ENCODE assay signal across 8 cellular contexts in genomic region chr2:178404380-178404767, GRCh38. TPM values are rescaled to one million over a fixed set of nuclear protein-coding genes. Genes with fewer than 3 reads are reported as not detected.
DNase-seq lines count a peak whose midpoint lies in the region; ATAC-seq and TF ChIP-seq lines count a peak whose summit lies in the region.

No MANE protein-coding gene starts in this region.

- peak overlapping the region; percentile 56 for H3K4me3 Mint-ChIP-seq in activated CD8-positive, alpha-beta memory T cell treated with anti-CD3 and anti-CD28 coated beads, Interleukin-2, amount 10 ng/mL, durations not matched to agents 7 days and 5 days
- H3K4me3 Mint-ChIP-seq in activated CD4-positive, alpha-beta memory T cell treated with anti-CD3 and anti-CD28 coated beads, Interleukin-2, amount 10 ng/mL, durations not matched to agents 7 days and 5 days = peak overlapping the region; percentile 48

- H3K27me3 ChIP-seq in GM23248 (replicated peaks; ENCODE audit: insufficient read depth) (no peaks in the 10 kb centered on the region), parathyroid adenoma (ENCODE audit: control insufficient read depth, insufficient read depth, low read length) (no peaks in the 10 kb centered on the region), hepatocyte (no peaks in the 10 kb centered on the region)

- H3K36me3 Mint-ChIP-seq in activated CD8-positive, alpha-beta memory T cell treated with anti-CD3 and anti-CD28 coated beads, Interleukin-2, amount 10 ng/mL, durations not matched to agents 7 days and 5 days = peaks cover 7% of the 10 kb centered on the region
- H3K36me3 Mint-ChIP-seq in activated CD4-positive, alpha-beta memory T cell treated with anti-CD3 and anti-CD28 coated beads, Interleukin-2, amount 10 ng/mL, durations not matched to agents 7 days and 5 days (ENCODE audit: low read depth) = peaks cover 4% of the 10 kb centered on the region

- TF ChIP-seq CTCF in parathyroid adenoma (IDR thresholded peaks at IDR 0.05) (no peak), hepatocyte (IDR thresholded peaks at IDR 0.05; ENCODE audit: poor library complexity) (no peak)

- peak overlapping the region; percentile 36; the same call in 1 of the 2 replicates for H3K4me3 ChIP-seq in GM23248
- H3K4me3 ChIP-seq in parathyroid adenoma (ENCODE audit: low read depth, low read length) = no peak overlapping the region
- no peak overlapping the region for H3K4me3 ChIP-seq in hepatocyte

- H3K27ac Mint-ChIP-seq in activated CD8-positive, alpha-beta memory T cell treated with anti-CD3 and anti-CD28 coated beads, Interleukin-2, amount 10 ng/mL, durations not matched to agents 7 days and 5 days = peak overlapping the region; percentile 86
- H3K27ac Mint-ChIP-seq in activated CD4-positive, alpha-beta memory T cell treated with anti-CD3 and anti-CD28 coated beads, Interleukin-2, amount 10 ng/mL, durations not matched to agents 7 days and 5 days = peak overlapping the region; percentile 93

- H3K9me2 ChIP-seq in GM23248 (ENCODE audit: insufficient read depth) = no peaks in the 10 kb centered on the region
- H3K9me2 ChIP-seq in hepatocyte (replicated peaks; ENCODE audit: insufficient read depth) = no peaks in the 10 kb centered on the region

- H3K36me3 ChIP-seq in GM23248 (ENCODE audit: low read depth) = no peaks in the 10 kb centered on the region
- H3K36me3 ChIP-seq in parathyroid adenoma (ENCODE audit: control insufficient read depth, insufficient read depth, low read length) = no peaks in the 10 kb centered on the region
- H3K36me3 ChIP-seq in hepatocyte (replicated peaks; ENCODE audit: insufficient read depth, low read depth) = no peaks in the 10 kb centered on the region

- H4K20me1 ChIP-seq in GM23248 (ENCODE audit: insufficient read depth) (no peaks in the 10 kb centered on the region), hepatocyte (ENCODE audit: insufficient read depth, poor library complexity, severe bottlenecking) (no peaks in the 10 kb centered on the region)

- H3K4me2 ChIP-seq in GM23248 (ENCODE audit: unreplicated experiment) (peak overlapping the region; percentile 45), parathyroid adenoma (ENCODE audit: low read length) (no peak overlapping the region), hepatocyte (no peak overlapping the region)

- H3K9me3 ChIP-seq in GM23248 (ENCODE audit: low read depth) = no peaks in the 10 kb centered on the region
- no peaks in the 10 kb centered on the region for H3K9me3 ChIP-seq in parathyroid adenoma (ENCODE audit: control insufficient read depth, low read length)
- H3K9me3 ChIP-seq in hepatocyte (ENCODE audit: low read depth) = no peaks in the 10 kb centered on the region

- peak; percentile 93 for DNase-seq in activated CD8-positive, alpha-beta memory T cell treated with anti-CD3 and anti-CD28 coated beads, Interleukin-2, amount 10 ng/mL, durations not matched to agents 7 days and 5 days
- DNase-seq in activated CD8-positive, alpha-beta memory T cell treated with anti-CD3 and anti-CD28 coated beads, Interleukin-2, amount 50 U/mL, for 48 hours = no peak
- peak; percentile 86 for DNase-seq in GM23248
- peak; percentile 45 for DNase-seq in KBM-7
- peak; percentile 81 for DNase-seq in activated CD4-positive, alpha-beta memory T cell treated with anti-CD3 and anti-CD28 coated beads, Interleukin-2, amount 10 ng/mL, durations not matched to agents 7 days and 5 days
- DNase-seq in Ammon's horn (ENCODE audit: low spot score) = no peak
- no peak for DNase-seq in hepatocyte (ENCODE audit: low spot score)

- no peaks in the 10 kb centered on the region for H3K9me3 Mint-ChIP-seq in activated CD8-positive, alpha-beta memory T cell treated with anti-CD3 and anti-CD28 coated beads, Interleukin-2, amount 10 ng/mL, durations not matched to agents 7 days and 5 days (ENCODE audit: low read depth)
- H3K9me3 Mint-ChIP-seq in activated CD4-positive, alpha-beta memory T cell treated with anti-CD3 and anti-CD28 coated beads, Interleukin-2, amount 10 ng/mL, durations not matched to agents 7 days and 5 days = no peaks in the 10 kb centered on the region

- H3K27ac ChIP-seq in GM23248 = no peak overlapping the region
- no peak overlapping the region for H3K27ac ChIP-seq in parathyroid adenoma
- no peak overlapping the region for H3K27ac ChIP-seq in hepatocyte

- H3K79me2 ChIP-seq in GM23248 (ENCODE audit: insufficient read depth) (no peaks in the 10 kb centered on the region), parathyroid adenoma (no peaks in the 10 kb centered on the region), hepatocyte (no peaks in the 10 kb centered on the region)

- 8 to 14% methylated on average over 4 of the region's 4 CpGs for WGBS in GM23248 (ENCODE audit: low coverage in 1 of 2, low lambda C conversion rate in 2 of 2, missing lambda C conversion rate in 2 of 2), 2 experiments
- 50% methylated on average over 4 of the region's 4 CpGs for WGBS in hepatocyte (ENCODE audit: low lambda C conversion rate, missing lambda C conversion rate)

- peaks cover 54% of the 10 kb centered on the region for H3K4me1 Mint-ChIP-seq in activated CD8-positive, alpha-beta memory T cell treated with anti-CD3 and anti-CD28 coated beads, Interleukin-2, amount 10 ng/mL, durations not matched to agents 7 days and 5 days
- H3K4me1 Mint-ChIP-seq in activated CD4-positive, alpha-beta memory T cell treated with anti-CD3 and anti-CD28 coated beads, Interleukin-2, amount 10 ng/mL, durations not matched to agents 7 days and 5 days = peaks cover 43% of the 10 kb centered on the region

- peaks cover 2% of the 10 kb centered on the region for H3K27me3 Mint-ChIP-seq in activated CD8-positive, alpha-beta memory T cell treated with anti-CD3 and anti-CD28 coated beads, Interleukin-2, amount 10 ng/mL, durations not matched to agents 7 days and 5 days
- no peaks in the 10 kb centered on the region for H3K27me3 Mint-ChIP-seq in activated CD4-positive, alpha-beta memory T cell treated with anti-CD3 and anti-CD28 coated beads, Interleukin-2, amount 10 ng/mL, durations not matched to agents 7 days and 5 days

- in situ Hi-C loops in GM23248 (cut with MboI) (no loop called here), KBM-7 (cut with MboI; ENCODE audit: low pct_unique_long_range_greater_than_20kb, low sequenced_read_pairs) (no loop called here)

- peaks cover 11% of the 10 kb centered on the region; the same call in 1 of the 2 replicates for H3F3A ChIP-seq in GM23248 (ENCODE audit: insufficient read depth)

- ATAC-seq in activated CD8-positive, alpha-beta memory T cell treated with anti-CD3 and anti-CD28 coated beads, Interleukin-2, amount 10 ng/mL, durations not matched to agents 7 days and 5 days = peak; percentile 93

- CTCF ChIA-PET in activated CD8-positive, alpha-beta memory T cell treated with anti-CD3 and anti-CD28 coated beads, Interleukin-2, amount 10 ng/mL, durations not matched to agents 7 days and 5 days (lab: Charles Lee) = interaction anchor here (1.1 to 7.9 kb wide), 3 partner anchors 9 to 47 kb away, joined by 3 to 150 read pairs (median 6); partner anchors contain the start of genes PJVK and PRKRA
- CTCF ChIA-PET in activated CD4-positive, alpha-beta memory T cell treated with anti-CD3 and anti-CD28 coated beads, Interleukin-2, amount 10 ng/mL, durations not matched to agents 7 days and 5 days (lab: Charles Lee) = interaction anchor here (0.8 to 14.6 kb wide), 6 partner anchors 9 to 267 kb away, joined by 3 to 342 read pairs (median 5); partner anchors contain the start of genes PJVK and PRKRA

- H2AFZ ChIP-seq in GM23248 (peak overlapping the region; percentile 24; the same call in 1 of the 2 replicates), parathyroid adenoma (peak overlapping the region; percentile 3), hepatocyte (no peak overlapping the region)

- H3K9ac ChIP-seq in GM23248 (no peak overlapping the region), parathyroid adenoma (no peak overlapping the region)

- POLR2A ChIA-PET in activated CD4-positive, alpha-beta memory T cell treated with anti-CD3 and anti-CD28 coated beads, Interleukin-2, amount 10 ng/mL, durations not matched to agents 7 days and 5 days (lab: Charles Lee) = interaction anchor here (0.6 to 6.0 kb wide), 4 partner anchors 10 to 126 kb away, joined by 3 to 155 read pairs (median 14); partner anchors contain the start of genes PJVK and PRKRA

- H3K4me1 ChIP-seq in GM23248 (ENCODE audit: insufficient read depth) (peaks cover 13% of the 10 kb centered on the region; the same call in 1 of the 2 replicates), parathyroid adenoma (no peaks in the 10 kb centered on the region), hepatocyte (ENCODE audit: insufficient read depth) (no peaks in the 10 kb centered on the region)

RNA-seq across cellular contexts. Expression of gene PRKRA, which starts 46.6 kb away (rescaled TPM):
- total RNA-seq in activated CD8-positive, alpha-beta memory T cell treated with anti-CD3 and anti-CD28 coated beads, Interleukin-2, amount 10 ng/mL, durations not matched to agents 7 days and 5 days = 10 to 100 TPM; 33.5 to 37.5 TPM
- 48.8 and 50.0 TPM in 2 replicates for total RNA-seq in GM23248 (2014; rRNA removed; shearing (Covaris generic))
- 64.3 and 64.7 TPM in 2 replicates for polyA plus RNA-seq in GM23248 (2016; fragmentation: Nextera tagmentation; extraction: Ambion mirVana)
- 10 to 100 TPM; 35.4 to 36.5 TPM for total RNA-seq in activated CD4-positive, alpha-beta memory T cell treated with anti-CD3 and anti-CD28 coated beads, Interleukin-2, amount 10 ng/mL, durations not matched to agents 7 days and 5 days
- 51.7 and 53.0 TPM in 2 replicates for total RNA-seq in hepatocyte
- polyA plus RNA-seq in hepatocyte = 33.4 and 39.8 TPM in 2 replicates

RNA-seq across cellular contexts. Expression of gene PJVK, which starts 46.8 kb away (rescaled TPM):
- 1 to 10 TPM; 1.8 to 1.9 TPM for total RNA-seq in activated CD8-positive, alpha-beta memory T cell treated with anti-CD3 and anti-CD28 coated beads, Interleukin-2, amount 10 ng/mL, durations not matched to agents 7 days and 5 days
- 0.97 and 1.9 TPM in 2 replicates for total RNA-seq in GM23248 (2014; rRNA removed; shearing (Covaris generic))
- polyA plus RNA-seq in GM23248 (2016; fragmentation: Nextera tagmentation; extraction: Ambion mirVana) = 1.3 and 1.6 TPM in 2 replicates
- total RNA-seq in activated CD4-positive, alpha-beta memory T cell treated with anti-CD3 and anti-CD28 coated beads, Interleukin-2, amount 10 ng/mL, durations not matched to agents 7 days and 5 days = 1 to 10 TPM in 1 of 2 experiments, under 1 TPM in 1; 0.91 to 1.1 TPM
- 3.8 and 3.9 TPM in 2 replicates for total RNA-seq in hepatocyte
- polyA plus RNA-seq in hepatocyte = 3.2 and 4.6 TPM in 2 replicates

Comparison
In these comparisons a context has a peak if more than half of its experiments do, and no peak if none do; other contexts are left out.
1. DNase-seq: peak in activated CD8-positive, alpha-beta memory T cell treated with anti-CD3 and anti-CD28 coated beads, Interleukin-2, amount 10 ng/mL, durations not matched to agents 7 days and 5 days (single experiment), GM23248 (single experiment), KBM-7 (single experiment) and activated CD4-positive, alpha-beta memory T cell treated with anti-CD3 and anti-CD28 coated beads, Interleukin-2, amount 10 ng/mL, durations not matched to agents 7 days and 5 days (single experiment); none in activated CD8-positive, alpha-beta memory T cell treated with anti-CD3 and anti-CD28 coated beads, Interleukin-2, amount 50 U/mL, for 48 hours (single experiment), Ammon's horn (single experiment) and hepatocyte (single experiment).